In the genomic region with DNA sequence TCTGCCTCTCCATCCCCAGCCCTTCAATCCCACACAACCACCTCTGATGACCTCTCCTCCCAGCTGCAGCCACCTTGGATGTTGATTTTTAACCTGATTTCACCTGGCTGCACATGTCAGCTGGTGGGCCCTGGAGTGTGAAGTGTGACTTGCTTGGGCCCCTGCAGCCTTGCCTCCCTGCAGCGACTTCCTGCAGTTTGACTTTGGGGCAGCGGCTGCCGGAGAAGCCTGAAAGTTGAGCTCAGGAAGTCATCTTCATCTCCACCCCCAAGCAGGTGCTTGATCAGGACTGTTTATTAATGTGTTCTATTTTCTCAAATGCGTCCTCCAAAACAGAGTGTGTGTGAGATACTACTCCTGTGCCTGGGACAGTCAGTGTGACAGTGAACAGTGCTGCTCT, we compare ENCODE assay signal across 11 cellular contexts.
A peak's percentile ranks its signal among the peaks of the same experiment; 100 is the strongest.
DNase-seq lines count a peak whose midpoint lies in the region; ATAC-seq lines count a peak whose summit lies in the region.
"Had no signal": no experiment of that assay in that cellular context is flagged by ENCODE, and none has a peak within 500 bp of the region (broad histone marks: within the 10 kb centered on the region; RNA-seq: fewer than 3 reads in every experiment).

No MANE protein-coding gene starts in this region.

- H3K9me3 Mint-ChIP-seq in memory B cell = no peaks in the 10 kb centered on the region

- H3K4me3 Mint-ChIP-seq in memory B cell = peak overlapping the region; percentile 64

- peaks cover 2% of the 10 kb centered on the region for H3K36me3 Mint-ChIP-seq in memory B cell

- intact Hi-C loops in left cardiac atrium (cut with DNase I) = no loop called here

- peaks cover 33% of the 10 kb centered on the region for H3K4me1 Mint-ChIP-seq in memory B cell

- peak overlapping the region; percentile 84 for H3K27ac Mint-ChIP-seq in memory B cell

- no peaks in the 10 kb centered on the region for H3K27me3 Mint-ChIP-seq in memory B cell

- peak; percentile 47 for ATAC-seq in GM18519 (IDR thresholded peaks at IDR 0.05; ENCODE audit: low FRiP score, unreplicated experiment)
- peak; percentile 72 for ATAC-seq in GM21423 (IDR thresholded peaks at IDR 0.05; ENCODE audit: unreplicated experiment)
- peak; percentile 69 for ATAC-seq in HG03196 (IDR thresholded peaks at IDR 0.05; ENCODE audit: unreplicated experiment)
- peak; percentile 66 for ATAC-seq in memory B cell (ENCODE audit: low read depth)
- ATAC-seq in left cardiac atrium = no peak

- DNase-seq in memory B cell (ENCODE audit: low spot score in 2 of 2) (no peak), NCI-H1436 treated with DMSO at 0.1 percent for 48 hours (lab: John Stamatoyannopoulos, UW) (no peak), NCI-H82 (lab: John Stamatoyannopoulos, UW) (no peak), putamen (ENCODE audit: low spot score) (no peak), left cardiac atrium (no peak)
- DNase-seq: activated CD4-positive, alpha-beta T cell treated with anti-CD3 and anti-CD28 coated beads for 1 hour; KBM-7; stimulated activated CD4-positive, alpha-beta T cell treated with anti-CD3 and anti-CD28 coated beads, Interleukin-4, amount 100 ng/mL, for 4 hours had no signal

Comparison
In these comparisons a context has a peak if more than half of its experiments do, and no peak if none do; other contexts are left out.
1. ATAC-seq: peak in GM18519 (single experiment), GM21423 (single experiment), HG03196 (single experiment) and memory B cell (single experiment); none in left cardiac atrium (0 of 2).